ENCODE assay signal across 16 cellular contexts in genomic region chr1:186518822-186519381, GRCh38. TPM values are rescaled to one million over a fixed set of nuclear protein-coding genes. Genes with fewer than 3 reads are reported as not detected.
DNase-seq lines count a peak whose midpoint lies in the region; ATAC-seq lines count a peak whose summit lies in the region.
"Had no signal": no experiment of that assay in that cellular context is flagged by ENCODE, and none has a peak within 500 bp of the region (broad histone marks: within the 10 kb centered on the region; RNA-seq: fewer than 3 reads in every experiment).

No MANE protein-coding gene starts in this region.

- H3K9me3 Mint-ChIP-seq in activated T-helper 17 cell treated with anti-CD3 and anti-CD28 coated beads, Interleukin-2, amount 50 U/mL, for 72 hours = peaks cover 17% of the 10 kb centered on the region

- ATAC-seq in GM21526 (IDR thresholded peaks at IDR 0.05; ENCODE audit: low FRiP score, unreplicated experiment) (peak; percentile 63), HG02943 (IDR thresholded peaks at IDR 0.05; ENCODE audit: low read depth, unreplicated experiment) (peak; percentile 60), Right ventricle myocardium inferior (no peak)
- ATAC-seq in activated T-helper 17 cell treated with anti-CD3 and anti-CD28 coated beads, Interleukin-2, amount 50 U/mL, for 72 hours (replicated peaks) = peak; percentile 32
- ATAC-seq in activated CD4-positive, CD25-positive, alpha-beta regulatory T cell treated with anti-CD3 and anti-CD28 coated beads, Interleukin-2, amount 50 U/mL, for 24 hours = no peak

- H3K4me3 Mint-ChIP-seq in activated T-helper 17 cell treated with anti-CD3 and anti-CD28 coated beads, Interleukin-2, amount 50 U/mL, for 72 hours = no peak overlapping the region
- H3K4me3 Mint-ChIP-seq: activated CD4-positive, alpha-beta memory T cell treated with anti-CD3 and anti-CD28 coated beads for 36 hours; CD4-positive, CD25-positive, alpha-beta regulatory T cell; dendritic cell treated with granulocyte-macrophage colony-stimulating factor and Interleukin-4, amounts not matched to agents 40 ng/mL and 50 ng/mL, for 4 days had no signal

- intact Hi-C loops in Right ventricle myocardium inferior (cut with DNase I) = no loop called here

- H3K27ac Mint-ChIP-seq in activated T-helper 17 cell treated with anti-CD3 and anti-CD28 coated beads, Interleukin-2, amount 50 U/mL, for 72 hours = no peak overlapping the region
- H3K27ac Mint-ChIP-seq: activated CD4-positive, alpha-beta memory T cell treated with anti-CD3 and anti-CD28 coated beads for 36 hours; CD4-positive, CD25-positive, alpha-beta regulatory T cell; dendritic cell treated with granulocyte-macrophage colony-stimulating factor and Interleukin-4, amounts not matched to agents 40 ng/mL and 50 ng/mL, for 4 days had no signal

- no peaks in the 10 kb centered on the region for H3K4me1 Mint-ChIP-seq in activated T-helper 17 cell treated with anti-CD3 and anti-CD28 coated beads, Interleukin-2, amount 50 U/mL, for 72 hours

- no peaks in the 10 kb centered on the region for H3K27me3 Mint-ChIP-seq in activated T-helper 17 cell treated with anti-CD3 and anti-CD28 coated beads, Interleukin-2, amount 50 U/mL, for 72 hours
- H3K27me3 Mint-ChIP-seq: activated CD4-positive, alpha-beta memory T cell treated with anti-CD3 and anti-CD28 coated beads for 36 hours; CD4-positive, CD25-positive, alpha-beta regulatory T cell; dendritic cell treated with granulocyte-macrophage colony-stimulating factor and Interleukin-4, amounts not matched to agents 40 ng/mL and 50 ng/mL, for 4 days had no signal

- H3K36me3 Mint-ChIP-seq in activated T-helper 17 cell treated with anti-CD3 and anti-CD28 coated beads, Interleukin-2, amount 50 U/mL, for 72 hours (ENCODE audit: low read depth) = no peaks in the 10 kb centered on the region
- H3K36me3 Mint-ChIP-seq: CD4-positive, CD25-positive, alpha-beta regulatory T cell had no signal

- DNase-seq in NCI-H526 (lab: John Stamatoyannopoulos, UW) (peak; percentile 20 to 26), NCI-H526 treated with DMSO at 0.1 percent for 48 hours (lab: John Stamatoyannopoulos, UW) (no peak), Right ventricle myocardium inferior (ENCODE audit: missing footprints) (no peak)
- DNase-seq in stimulated activated CD4-positive, alpha-beta T cell treated with anti-CD3 and anti-CD28 coated beads, Interleukin-4, amount 100 ng/mL, for 4 hours = no peak
- DNase-seq: activated CD4-positive, alpha-beta memory T cell treated with anti-CD3 and anti-CD28 coated beads for 36 hours; activated effector memory CD4-positive, alpha-beta T cell treated with Interleukin-2 at 50 U/mL for 16 hours; CD4-positive, CD25-positive, alpha-beta regulatory T cell; EL; esophagus squamous epithelium; hypothalamus; stimulated activated CD4-positive, alpha-beta T cell treated with anti-CD3 and anti-CD28 coated beads, Interleukin-12 subunit alpha, Interleukin-12 subunit beta, amount 100 ng/mL, for 4 hours had no signal

RNA-seq across cellular contexts. Expression of gene PDC, which starts 58.0 kb away (rescaled TPM):
- total RNA-seq in activated T-helper 17 cell treated with anti-CD3 and anti-CD28 coated beads, Interleukin-2, amount 50 U/mL, for 72 hours = not detected
- total RNA-seq in Right ventricle myocardium inferior = not detected
- total RNA-seq: activated CD4-positive, alpha-beta memory T cell treated with anti-CD3 and anti-CD28 coated beads for 36 hours; CD4-positive, CD25-positive, alpha-beta regulatory T cell; esophagus squamous epithelium had no signal

Comparison
In these comparisons a context has a peak if more than half of its experiments do, and no peak if none do; other contexts are left out.
1. DNase-seq: peak in NCI-H526 (2 of 2); none in NCI-H526 treated with DMSO at 0.1 percent for 48 hours (single experiment), stimulated activated CD4-positive, alpha-beta T cell treated with anti-CD3 and anti-CD28 coated beads, Interleukin-4, amount 100 ng/mL, for 4 hours (0 of 2) and Right ventricle myocardium inferior (single experiment).
2. ATAC-seq: peak in GM21526 (single experiment), HG02943 (single experiment) and activated T-helper 17 cell treated with anti-CD3 and anti-CD28 coated beads, Interleukin-2, amount 50 U/mL, for 72 hours (single experiment); none in activated CD4-positive, CD25-positive, alpha-beta regulatory T cell treated with anti-CD3 and anti-CD28 coated beads, Interleukin-2, amount 50 U/mL, for 24 hours (0 of 2) and Right ventricle myocardium inferior (single experiment).